In the genomic region with DNA sequence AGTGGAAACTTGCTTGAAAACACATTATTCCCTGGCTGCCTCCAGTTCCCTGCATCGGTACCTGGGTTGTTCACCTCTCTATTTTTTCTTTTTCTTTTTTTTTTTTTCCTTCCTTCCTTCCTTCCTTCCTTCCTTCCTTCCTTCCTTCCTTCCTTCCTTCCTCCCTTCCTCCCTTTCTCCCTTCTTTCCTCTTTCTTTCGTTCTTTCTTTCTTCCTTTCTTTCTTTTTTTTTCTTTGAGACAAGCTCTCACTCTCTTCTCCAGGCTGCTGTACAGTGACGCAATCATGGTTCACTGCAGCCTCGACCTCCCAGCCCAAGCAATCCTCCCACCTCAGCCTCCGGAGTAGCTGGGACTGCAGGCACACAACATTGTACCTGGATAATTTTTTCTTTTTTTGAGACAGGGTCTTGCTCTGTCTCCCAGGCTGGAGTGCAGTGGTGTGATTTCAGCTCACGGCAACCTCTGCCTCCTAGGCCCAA, we compare ENCODE assay signal across 1 cellular context.
A peak's percentile ranks its signal among the peaks of the same experiment; 100 is the strongest.
TF ChIP-seq lines count a peak whose summit lies in the region.

No MANE protein-coding gene starts in this region.

TF ChIP-seq in K562, 482 proteins besides CTCF, POLR2A, EP300 and RAD21:
- TF ChIP-seq GABPB2 (CRISPR knock-in tag; conservative IDR thresholded peaks at IDR 0.05) = no peak
- TF ChIP-seq, protein P1, sequence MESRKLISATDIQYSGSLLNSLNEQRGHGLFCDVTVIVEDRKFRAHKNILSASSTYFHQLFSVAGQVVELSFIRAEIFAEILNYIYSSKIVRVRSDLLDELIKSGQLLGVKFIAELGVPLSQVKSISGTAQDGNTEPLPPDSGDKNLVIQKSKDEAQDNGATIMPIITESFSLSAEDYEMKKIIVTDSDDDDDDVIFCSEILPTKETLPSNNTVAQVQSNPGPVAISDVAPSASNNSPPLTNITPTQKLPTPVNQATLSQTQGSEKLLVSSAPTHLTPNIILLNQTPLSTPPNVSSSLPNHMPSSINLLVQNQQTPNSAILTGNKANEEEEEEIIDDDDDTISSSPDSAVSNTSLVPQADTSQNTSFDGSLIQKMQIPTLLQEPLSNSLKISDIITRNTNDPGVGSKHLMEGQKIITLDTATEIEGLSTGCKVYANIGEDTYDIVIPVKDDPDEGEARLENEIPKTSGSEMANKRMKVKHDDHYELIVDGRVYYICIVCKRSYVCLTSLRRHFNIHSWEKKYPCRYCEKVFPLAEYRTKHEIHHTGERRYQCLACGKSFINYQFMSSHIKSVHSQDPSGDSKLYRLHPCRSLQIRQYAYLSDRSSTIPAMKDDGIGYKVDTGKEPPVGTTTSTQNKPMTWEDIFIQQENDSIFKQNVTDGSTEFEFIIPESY (CRISPR knock-in tag; IDR thresholded peaks at IDR 0.05) = no peak
- TF ChIP-seq BACH1 (tag; IDR thresholded peaks at IDR 0.05) = no peak
- TF ChIP-seq, protein P2, sequence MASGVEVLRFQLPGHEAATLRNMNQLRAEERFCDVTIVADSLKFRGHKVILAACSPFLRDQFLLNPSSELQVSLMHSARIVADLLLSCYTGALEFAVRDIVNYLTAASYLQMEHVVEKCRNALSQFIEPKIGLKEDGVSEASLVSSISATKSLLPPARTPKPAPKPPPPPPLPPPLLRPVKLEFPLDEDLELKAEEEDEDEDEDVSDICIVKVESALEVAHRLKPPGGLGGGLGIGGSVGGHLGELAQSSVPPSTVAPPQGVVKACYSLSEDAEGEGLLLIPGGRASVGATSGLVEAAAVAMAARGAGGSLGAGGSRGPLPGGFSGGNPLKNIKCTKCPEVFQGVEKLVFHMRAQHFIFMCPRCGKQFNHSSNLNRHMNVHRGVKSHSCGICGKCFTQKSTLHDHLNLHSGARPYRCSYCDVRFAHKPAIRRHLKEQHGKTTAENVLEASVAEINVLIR (CRISPR knock-in tag; IDR thresholded peaks at IDR 0.05) = no peak
- no peak for TF ChIP-seq CEBPG (CRISPR knock-in tag; IDR thresholded peaks at IDR 0.05)
- TF ChIP-seq CEBPG (tag; conservative IDR thresholded peaks at IDR 0.05 in 1 of 2, IDR thresholded peaks at IDR 0.05 in 1 of 2) = peak in 1 of 2 experiments; percentile 36; a peak in 1 of 4 replicates
- TF ChIP-seq SPI1 (IDR thresholded peaks at IDR 0.05; ENCODE audit: borderline replicate concordance, low read depth, low read length) = no peak
- peak; percentile 41; the same call in 1 of the 2 replicates for TF ChIP-seq CEBPB (tag; IDR thresholded peaks at IDR 0.05)
- no peak for TF ChIP-seq ADNP (tag; IDR thresholded peaks at IDR 0.05)
- TF ChIP-seq ELF4 (CRISPR knock-in tag; IDR thresholded peaks at IDR 0.05) = no peak
- no peak for TF ChIP-seq ZNF398 (CRISPR knock-in tag; IDR thresholded peaks at IDR 0.05)
- TF ChIP-seq ZNF512 (tag; IDR thresholded peaks at IDR 0.05) = peak; percentile 86
- TF ChIP-seq, protein P3, sequence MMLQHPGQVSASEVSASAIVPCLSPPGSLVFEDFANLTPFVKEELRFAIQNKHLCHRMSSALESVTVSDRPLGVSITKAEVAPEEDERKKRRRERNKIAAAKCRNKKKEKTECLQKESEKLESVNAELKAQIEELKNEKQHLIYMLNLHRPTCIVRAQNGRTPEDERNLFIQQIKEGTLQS (IDR thresholded peaks at IDR 0.05) = no peak
- TF ChIP-seq, protein P3 (CRISPR knock-in tag; conservative IDR thresholded peaks at IDR 0.05) = no peak
- no peak for TF ChIP-seq TBL1XR1 (IDR thresholded peaks at IDR 0.05; ENCODE audit: low read length in 2 of 2)
- no peak for TF ChIP-seq RB1 (IDR thresholded peaks at IDR 0.05; ENCODE audit: low read depth)
